9 cellular contexts compared by ENCODE assay signal in the genomic region with DNA sequence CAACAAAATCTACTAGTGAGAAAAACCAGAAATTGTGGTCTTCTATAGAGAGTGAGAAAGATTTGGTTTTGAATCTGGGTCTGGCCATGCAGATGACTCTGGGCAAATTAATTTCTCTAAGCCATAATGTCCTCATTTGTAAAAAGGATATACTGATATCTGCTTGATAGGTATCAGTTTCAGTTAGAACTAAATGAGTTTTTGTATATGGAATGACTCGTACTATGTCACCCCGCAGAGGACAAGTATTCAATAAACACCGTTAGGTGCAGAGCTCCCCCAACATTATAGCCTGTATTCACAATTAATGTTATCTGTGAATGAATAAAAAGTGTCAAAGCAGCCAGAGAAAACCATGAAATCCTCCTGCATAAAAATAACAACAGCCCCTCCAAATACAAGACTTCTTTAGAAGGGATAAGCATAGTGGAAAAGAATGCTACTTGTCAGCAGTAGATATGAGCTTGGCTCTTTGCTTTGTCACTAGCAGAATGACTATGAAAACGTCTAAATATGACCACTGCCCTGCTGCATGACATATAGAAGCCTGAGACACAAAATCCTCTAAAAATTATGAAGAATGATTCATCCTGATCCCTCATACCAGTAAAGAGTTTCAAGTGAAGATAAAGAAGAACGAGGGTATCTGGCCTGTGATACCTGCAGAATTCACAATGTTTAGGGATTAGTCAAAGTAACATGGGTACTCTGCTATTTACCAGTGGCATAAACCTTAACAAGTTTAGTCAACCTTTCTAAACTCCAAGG. TPM values are rescaled to one million over a fixed set of nuclear protein-coding genes. Genes with fewer than 3 reads are reported as not detected.
DNase-seq lines count a peak whose midpoint lies in the region; ATAC-seq and TF ChIP-seq lines count a peak whose summit lies in the region.
"Had no signal": no experiment of that assay in that cellular context is flagged by ENCODE, and none has a peak within 500 bp of the region (broad histone marks: within the 10 kb centered on the region; RNA-seq: fewer than 3 reads in every experiment).

No MANE protein-coding gene starts in this region.

- no peaks in the 10 kb centered on the region for H3K36me3 ChIP-seq in cardiac muscle cell
- no peaks in the 10 kb centered on the region; the same call in 1 of the 2 replicates for H3K36me3 ChIP-seq in Karpas-422 (ENCODE audit: insufficient read depth, low read length)
- no peaks in the 10 kb centered on the region for H3K36me3 ChIP-seq in mammary epithelial cell (ENCODE audit: insufficient read depth, low read length)
- no peaks in the 10 kb centered on the region for H3K36me3 ChIP-seq in subcutaneous abdominal adipose tissue (ENCODE audit: control insufficient read depth in 5 of 5, insufficient read depth in 5 of 5, low read length in 5 of 5)
- H3K36me3 ChIP-seq: WERI-Rb-1 had no signal

- CTCF ChIA-PET in mammary epithelial cell (lab: Charles Lee; ENCODE audit: low non-redundant PET): no interaction called here

- H3K79me2 ChIP-seq in Karpas-422 (ENCODE audit: low read length): peaks cover 96% of the 10 kb centered on the region
- H3K79me2 ChIP-seq in mammary epithelial cell (ENCODE audit: insufficient read depth, low read length): peaks cover 97% of the 10 kb centered on the region

- WGBS in mammary epithelial cell (ENCODE audit: low coverage, missing lambda C conversion rate): 83% methylated on average over 5 of the region's 5 CpGs

- H3K4me3 ChIP-seq in cardiac muscle cell: no peak overlapping the region
- H3K4me3 ChIP-seq in Karpas-422 (ENCODE audit: low read length): no peak overlapping the region
- no peak overlapping the region for H3K4me3 ChIP-seq in mammary epithelial cell (replicated peaks in 1 of 3; ENCODE audit: insufficient read depth in 1 of 3, low read depth in 2 of 3, low read length in 3 of 3)
- no peak overlapping the region for H3K4me3 ChIP-seq in subcutaneous abdominal adipose tissue (ENCODE audit: low read depth in 1 of 5, low read length in 5 of 5)

- peaks cover 79% of the 10 kb centered on the region for H4K20me1 ChIP-seq in Karpas-422 (ENCODE audit: insufficient read depth, low read depth, low read length)
- peaks cover 2% of the 10 kb centered on the region for H4K20me1 ChIP-seq in mammary epithelial cell (ENCODE audit: insufficient read depth, low read length)

- intact Hi-C loops in cardiac septum (cut with DNase I): no loop called here
- intact Hi-C loops in mammary epithelial cell (cut with micrococcal nuclease): loop anchor here (2.0 kb wide), 1 partner anchor 15 kb away; no protein-coding TSS in a partner anchor

- peak overlapping the region; percentile 46 for H3K27ac ChIP-seq in cardiac muscle cell
- peak overlapping the region; percentile 32 for H3K27ac ChIP-seq in Karpas-422 (ENCODE audit: low read length)
- H3K27ac ChIP-seq in mammary epithelial cell (ENCODE audit: insufficient read depth, low read depth, low read length): peak overlapping the region; percentile 14
- H3K27ac ChIP-seq in subcutaneous abdominal adipose tissue (ENCODE audit: low read depth, low read length): peak overlapping the region; percentile 30
- H3K27ac ChIP-seq: WERI-Rb-1 had no signal

- H3K9me2 ChIP-seq in Karpas-422 (replicated peaks; ENCODE audit: insufficient read depth, low read length): no peaks in the 10 kb centered on the region

- no peak overlapping the region for H3K4me2 ChIP-seq in Karpas-422 (ENCODE audit: low read depth, low read length, poor library complexity, severe bottlenecking)
- no peak overlapping the region for H3K4me2 ChIP-seq in mammary epithelial cell (ENCODE audit: insufficient read depth, low read depth, low read length)

- TF ChIP-seq CTCF in cardiac muscle cell (IDR thresholded peaks at IDR 0.05; ENCODE audit: low read depth, low read length): no peak
- no peak for TF ChIP-seq CTCF in mammary epithelial cell (conservative IDR thresholded peaks at IDR 0.05 in 1 of 2, IDR thresholded peaks at IDR 0.05 in 1 of 2; ENCODE audit: extremely low read depth in 1 of 2, insufficient read depth in 1 of 2, low read depth in 1 of 2, low read length in 2 of 2)

- H3K9me3 ChIP-seq in cardiac muscle cell (ENCODE audit: low read depth): no peaks in the 10 kb centered on the region
- no peaks in the 10 kb centered on the region for H3K9me3 ChIP-seq in Karpas-422 (ENCODE audit: low read length)
- no peaks in the 10 kb centered on the region for H3K9me3 ChIP-seq in mammary epithelial cell (replicated peaks; ENCODE audit: insufficient read depth, low read length)
- H3K9me3 ChIP-seq in subcutaneous abdominal adipose tissue (ENCODE audit: control insufficient read depth in 5 of 5, low read length in 5 of 5): no peaks in the 10 kb centered on the region

- H3K9ac ChIP-seq in Karpas-422 (ENCODE audit: low read length) (no peak overlapping the region), mammary epithelial cell (ENCODE audit: insufficient read depth, low read length) (no peak overlapping the region), subcutaneous abdominal adipose tissue (ENCODE audit: low read length in 5 of 5) (no peak overlapping the region)

- BruUV-seq in mammary epithelial cell (replicated peaks; lab: Mats Ljungman, UMichigan): no TSS peak

- dilution Hi-C loops in mammary epithelial cell (cut with HindIII; ENCODE audit: low sequenced_read_pairs): no loop called here

- peaks cover 15% of the 10 kb centered on the region for H3K4me1 ChIP-seq in cardiac muscle cell (ENCODE audit: low read depth)
- peaks cover 73% of the 10 kb centered on the region for H3K4me1 ChIP-seq in Karpas-422 (ENCODE audit: low read length)
- H3K4me1 ChIP-seq in mammary epithelial cell (ENCODE audit: insufficient read depth, low read length): peaks cover 4% of the 10 kb centered on the region
- H3K4me1 ChIP-seq in subcutaneous abdominal adipose tissue (ENCODE audit: control insufficient read depth in 5 of 5, insufficient read depth in 5 of 5, low read length in 5 of 5): peaks cover 0 to 36% (median 28%) of the 10 kb centered on the region in 5 donors

- H2AFZ ChIP-seq in Karpas-422 (ENCODE audit: low read length) (no peak overlapping the region), mammary epithelial cell (ENCODE audit: low read depth, low read length) (no peak overlapping the region)

- no peak for ATAC-seq in HG03432 (IDR thresholded peaks at IDR 0.05; ENCODE audit: unreplicated experiment)
- ATAC-seq in GM19452 (IDR thresholded peaks at IDR 0.05; ENCODE audit: unreplicated experiment): no peak

- H3K27me3 ChIP-seq in cardiac muscle cell (no peaks in the 10 kb centered on the region), Karpas-422 (ENCODE audit: low read length) (no peaks in the 10 kb centered on the region), mammary epithelial cell (ENCODE audit: insufficient read depth, low read length) (no peaks in the 10 kb centered on the region), subcutaneous abdominal adipose tissue (ENCODE audit: control insufficient read depth in 5 of 5, insufficient read depth in 4 of 5, low read length in 5 of 5) (no peaks in the 10 kb centered on the region)

- DNase-seq in cardiac muscle cell (ENCODE audit: low read depth in 1 of 2, low spot score in 1 of 2) (no peak), cardiac septum (ENCODE audit: low spot score) (no peak), Karpas-422 (no peak), mammary epithelial cell (no peak), NCI-H187 treated with DMSO at 0.1 percent for 48 hours (lab: John Stamatoyannopoulos, UW) (no peak)
- DNase-seq: WERI-Rb-1 had no signal

- in situ Hi-C loops in mammary epithelial cell (cut with MboI; ENCODE audit: low sequenced_read_pairs in 2 of 2): no loop called here

RNA-seq across cellular contexts. Expression of a gene that starts 17.8 kb away (rescaled TPM):
- total RNA-seq in cardiac muscle cell (8.2 and 16.0 TPM in 2 replicates), cardiac septum (20.6 TPM), mammary epithelial cell (10 to 100 TPM in 1 of 2 donors, 1 to 10 TPM in 1; 9.5 to 34.8 TPM)
- polyA plus RNA-seq in cardiac muscle cell (28.6 and 40.9 TPM in 2 replicates), mammary epithelial cell (9.6 TPM)
- total RNA-seq in Karpas-422 (2014; rRNA removed; shearing (Covaris generic); ENCODE audit: low replicate concordance): 27.2 and 52.8 TPM in 2 replicates
- 29.8 TPM for polyA minus RNA-seq in mammary epithelial cell

RNA-seq across cellular contexts. Expression of a gene that starts 54.7 kb away (rescaled TPM):
- total RNA-seq in cardiac muscle cell (242 and 344 TPM in 2 replicates), cardiac septum (384 TPM), mammary epithelial cell (100 to 1,000 TPM; 104 to 184 TPM)
- polyA plus RNA-seq in cardiac muscle cell (463 and 469 TPM in 2 replicates), mammary epithelial cell (415 TPM)
- 275 and 350 TPM in 2 replicates for total RNA-seq in Karpas-422 (2014; rRNA removed; shearing (Covaris generic); ENCODE audit: low replicate concordance)
- 171 TPM for polyA minus RNA-seq in mammary epithelial cell
